8 cellular contexts compared by ENCODE assay signal in the genomic region with DNA sequence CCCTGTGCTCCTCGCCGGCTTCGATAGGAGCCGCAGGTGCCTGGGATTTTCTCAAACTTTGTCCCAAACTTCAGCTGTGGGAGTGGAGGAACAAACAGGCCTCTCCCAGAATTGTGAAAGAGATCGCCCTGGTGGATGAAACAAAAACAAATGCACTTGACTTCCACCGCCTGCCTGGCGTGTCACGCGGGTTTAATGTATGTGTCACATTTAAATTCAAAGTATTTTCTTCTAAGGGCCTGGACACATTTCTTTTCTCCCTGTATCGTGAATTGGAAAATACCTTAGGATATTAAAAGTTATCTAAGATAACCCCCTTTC. TPM values are rescaled to one million over a fixed set of nuclear protein-coding genes. Genes with fewer than 3 reads are reported as not detected.
DNase-seq lines count a peak whose midpoint lies in the region; ATAC-seq and TF ChIP-seq lines count a peak whose summit lies in the region.

No MANE protein-coding gene starts in this region.

- H3K4me3 ChIP-seq in BLaER1 treated with 17β-estradiol and CSF1 and Interleukin-3, amounts not matched to agents 10 nM and 100 nM, result peak overlapping the region; percentile 67 to 98 (median 92)
- H3K4me3 ChIP-seq in stomach, result peak overlapping the region; percentile 79 to 87 (median 85)

- peak overlapping the region; percentile 88 to 98 (median 96) for H3K27ac ChIP-seq in BLaER1 treated with 17β-estradiol and CSF1 and Interleukin-3, amounts not matched to agents 10 nM and 100 nM
- peak overlapping the region; percentile 97 to 99 (median 98) for H3K27ac ChIP-seq in stomach

- peaks cover 20 to 41% (median 35%) of the 10 kb centered on the region in 11 experiments; a peak in 21 of 22 replicates for H4K20me1 ChIP-seq in BLaER1 treated with 17β-estradiol and CSF1 and Interleukin-3, amounts not matched to agents 10 nM and 100 nM

- H3K27me3 ChIP-seq in BLaER1 treated with 17β-estradiol and CSF1 and Interleukin-3, amounts not matched to agents 10 nM and 100 nM, result no peaks in the 10 kb centered on the region
- H3K27me3 ChIP-seq in stomach, result no peaks in the 10 kb centered on the region

- ATAC-seq in GM18868 (IDR thresholded peaks at IDR 0.05; ENCODE audit: unreplicated experiment) (peak; percentile 17), HG03066 (IDR thresholded peaks at IDR 0.05; ENCODE audit: low read depth, unreplicated experiment) (peak; percentile 14), left colon (peak; percentile 28)

- TF ChIP-seq POLR2A in stomach (IDR thresholded peaks at IDR 0.05), result no peak

- H3K4me2 ChIP-seq in BLaER1 treated with 17β-estradiol and CSF1 and Interleukin-3, amounts not matched to agents 10 nM and 100 nM, result peak overlapping the region; percentile 82 to 97 (median 92)

- TF ChIP-seq CTCF in stomach (IDR thresholded peaks at IDR 0.05), result peak in 2 of 7 experiments; percentile 4 to 7

- DNase-seq in OCI-M1 (lab: John Stamatoyannopoulos, UW), result peak; percentile 79
- peak; percentile 16 for DNase-seq in brain pericyte (ENCODE audit: low read depth, low spot score)
- DNase-seq in left colon, result no peak
- DNase-seq in stomach, result no peak
- no peak for DNase-seq in GF-D8 (lab: John Stamatoyannopoulos, UW)

- H3K9me3 ChIP-seq in BLaER1 treated with 17β-estradiol and CSF1 and Interleukin-3, amounts not matched to agents 10 nM and 100 nM (replicated peaks in 1 of 11), result no peaks in the 10 kb centered on the region
- H3K9me3 ChIP-seq in stomach, result no peaks in the 10 kb centered on the region

- H3K36me3 ChIP-seq in BLaER1 treated with 17β-estradiol and CSF1 and Interleukin-3, amounts not matched to agents 10 nM and 100 nM, result peaks cover 0 to 5% (median 0%) of the 10 kb centered on the region in 11 experiments; a peak in 2 of 22 replicates
- no peaks in the 10 kb centered on the region for H3K36me3 ChIP-seq in stomach

- 2 to 5% (median 3%) methylated on average over 10 of the region's 10 CpGs for WGBS in stomach, 5 donors

- TF ChIP-seq EP300 in stomach (IDR thresholded peaks at IDR 0.05), result no peak

- peak overlapping the region; percentile 91 to 99 (median 97) for H3K9ac ChIP-seq in BLaER1 treated with 17β-estradiol and CSF1 and Interleukin-3, amounts not matched to agents 10 nM and 100 nM

- peaks cover 15 to 61% (median 36%) of the 10 kb centered on the region in 10 experiments for H3K4me1 ChIP-seq in BLaER1 treated with 17β-estradiol and CSF1 and Interleukin-3, amounts not matched to agents 10 nM and 100 nM
- H3K4me1 ChIP-seq in stomach, result peaks cover 29 to 67% (median 50%) of the 10 kb centered on the region in 4 donors

- intact Hi-C loops in left colon (cut with DNase I, micrococcal nuclease) (no loop called here), stomach (cut with DNase I; ENCODE audit: low total_unique reads) (no loop called here)

RNA-seq across cellular contexts. Expression of gene WASL, which starts 0.7 kb away (rescaled TPM):
- 100 to 1,000 TPM in 1 of 2 donors, 10 to 100 TPM in 1; 93.3 to 108 TPM for total RNA-seq in left colon
- total RNA-seq in stomach, result 10 to 100 TPM in 4 of 5 donors, 1 to 10 TPM in 1; 9.0 to 56.7 (median 23.7) TPM
- polyA plus RNA-seq in stomach, result 10 to 100 TPM; 12.2 to 33.5 (median 19.7) TPM

Comparison
In these comparisons a context has a peak if more than half of its experiments do, and no peak if none do; other contexts are left out.
1. DNase-seq: peak in OCI-M1 (single experiment) and brain pericyte (single experiment); none in left colon (0 of 2), stomach (single experiment) and GF-D8 (single experiment).
2. Peak in every context shown above with its lines, with median percentiles within 50 percentile points of each other: ATAC-seq.